21 cellular contexts compared by ENCODE assay signal in genomic region chr7:150314639-150315239, GRCh38.
"Had no signal": no experiment of that assay in that cellular context is flagged by ENCODE, and none has a peak within 500 bp of the region (broad histone marks: within the 10 kb centered on the region; RNA-seq: fewer than 3 reads in every experiment).

No MANE protein-coding gene starts in this region.

- H3K36me3 ChIP-seq: gastroesophageal sphincter had no signal

- H3K27ac ChIP-seq: gastroesophageal sphincter, psoas muscle, skin epidermis had no signal

- H3K4me1 Mint-ChIP-seq: immature natural killer cell had no signal

- H3K9me3 Mint-ChIP-seq: immature natural killer cell, naive B cell, nephron, type B pancreatic cell had no signal

- H3K27ac Mint-ChIP-seq: immature natural killer cell, naive B cell, nephron, type B pancreatic cell had no signal

- FAIRE-seq: endometrium, urothelium cell line had no signal

- H3K27me3 Mint-ChIP-seq: naive B cell, type B pancreatic cell had no signal

- DNase-seq: effector memory CD4-positive, alpha-beta T cell; glutamatergic neuron; immature natural killer cell; left colon; left ventricle myocardium superior; mesenchymal stem cell; naive B cell; occipital lobe; psoas muscle; retina; stimulated activated CD4-positive, alpha-beta T cell treated with anti-CD3 and anti-CD28 coated beads, Interleukin-12 subunit alpha, Interleukin-12 subunit beta, amount 100 ng/mL, for 4 hours; stimulated activated naive CD4-positive, alpha-beta T cell treated with Interleukin-2 at 50 U/mL for 16 hours had no signal

- H3K27me3 ChIP-seq: gastroesophageal sphincter had no signal

- H3K4me3 Mint-ChIP-seq: immature natural killer cell, naive B cell, nephron, type B pancreatic cell had no signal

- H3K9me3 ChIP-seq: gastroesophageal sphincter, psoas muscle had no signal

- ATAC-seq: esophagus mucosa, gastroesophageal sphincter, left colon, left ventricle myocardium superior, psoas muscle, sciatic nerve had no signal

- H3K36me3 Mint-ChIP-seq: naive B cell, type B pancreatic cell had no signal

- H3K4me3 ChIP-seq: gastroesophageal sphincter, lung, psoas muscle, skin epidermis had no signal

- H3K4me1 ChIP-seq: gastroesophageal sphincter, psoas muscle had no signal
